In genomic region chr3:181695661-181696491, GRCh38 we compare ENCODE assay signal across 9 cellular contexts. TPM values are rescaled to one million over a fixed set of nuclear protein-coding genes. Genes with fewer than 3 reads are reported as not detected.
DNase-seq lines count a peak whose midpoint lies in the region; ATAC-seq and TF ChIP-seq lines count a peak whose summit lies in the region.
"Had no signal": no experiment of that assay in that cellular context is flagged by ENCODE, and none has a peak within 500 bp of the region (broad histone marks: within the 10 kb centered on the region; RNA-seq: fewer than 3 reads in every experiment).

No MANE protein-coding gene starts in this region.

- H3K4me1 ChIP-seq in RWPE2 (ENCODE audit: insufficient read depth, poor library complexity, severe bottlenecking) (peaks cover 4% of the 10 kb centered on the region), gastroesophageal sphincter (peaks cover 0 to 26% (median 13%) of the 10 kb centered on the region in 3 donors)

- peak; percentile 35; the same call in 2 of the 3 replicates for ATAC-seq in RWPE2 (ENCODE audit: low read depth)
- ATAC-seq in gastroesophageal sphincter = peak; percentile 46
- no peak for ATAC-seq in HG03342 (IDR thresholded peaks at IDR 0.05; ENCODE audit: unreplicated experiment)

- H3K27ac ChIP-seq in RWPE2 (ENCODE audit: poor library complexity, severe bottlenecking) (no peak overlapping the region), gastroesophageal sphincter (peak overlapping the region in 3 of 4 donors; percentile 20 to 63 (median 36))
- H3K27ac ChIP-seq: body of pancreas had no signal

- H3K4me3 ChIP-seq in AG10803 (ENCODE audit: low read length) (peak overlapping the region; percentile 17), RWPE2 (ENCODE audit: severe bottlenecking) (peak overlapping the region; percentile 7), gastroesophageal sphincter (peak overlapping the region; percentile 9 to 46)
- H3K4me3 ChIP-seq: body of pancreas had no signal

- no peak for TF ChIP-seq POLR2A in gastroesophageal sphincter (IDR thresholded peaks at IDR 0.05)

- 3 to 9% methylated on average over 9 to 17 of the region's 65 CpGs for WGBS in gastroesophageal sphincter (ENCODE audit: low coverage in 1 of 2), 2 donors

- TF ChIP-seq CTCF in AG10803 (conservative IDR thresholded peaks at IDR 0.05; ENCODE audit: low read length) (no peak), RWPE2 (IDR thresholded peaks at IDR 0.05; ENCODE audit: poor library complexity, severe bottlenecking) (peak; percentile 4), gastroesophageal sphincter (IDR thresholded peaks at IDR 0.05) (no peak)

- peaks cover 6% of the 10 kb centered on the region for H3K27me3 ChIP-seq in RWPE2 (ENCODE audit: insufficient read depth, poor library complexity, severe bottlenecking)
- H3K27me3 ChIP-seq in gastroesophageal sphincter = peaks cover 67% of the 10 kb centered on the region

- DNase-seq in AG10803 (ENCODE audit: low read depth) (no peak), RWPE2 (ENCODE audit: low spot score) (no peak), nucleus accumbens (lab: John Stamatoyannopoulos, UW) (peak in 39 of 56 donors; percentile 16 to 84 (median 60)), GF-D8 (lab: John Stamatoyannopoulos, UW) (no peak), MV-4-11 (lab: John Stamatoyannopoulos, UW) (no peak), NCI-H128 (lab: John Stamatoyannopoulos, UW; ENCODE audit: unreplicated experiment) (no peak)

- H3K9me3 ChIP-seq in RWPE2 (ENCODE audit: severe bottlenecking) = no peaks in the 10 kb centered on the region
- H3K9me3 ChIP-seq in gastroesophageal sphincter = no peaks in the 10 kb centered on the region
- H3K9me3 ChIP-seq: body of pancreas had no signal

- no peak for TF ChIP-seq EP300 in gastroesophageal sphincter (IDR thresholded peaks at IDR 0.05)

- no peaks in the 10 kb centered on the region for H3K36me3 ChIP-seq in RWPE2 (ENCODE audit: low read depth)
- no peaks in the 10 kb centered on the region for H3K36me3 ChIP-seq in gastroesophageal sphincter

RNA-seq across cellular contexts. Expression of gene SOX2, which starts 15.8 kb away (rescaled TPM):
- total RNA-seq in gastroesophageal sphincter = 1 to 10 TPM; 3.1 to 9.9 (median 5.7) TPM

Comparison
In these comparisons a context has a peak if more than half of its experiments do, and no peak if none do; other contexts are left out.
1. DNase-seq: peak in nucleus accumbens (39 of 56); none in AG10803 (single experiment), RWPE2 (single experiment), GF-D8 (single experiment), MV-4-11 (single experiment) and NCI-H128 (single experiment).
2. Peak in every context shown above with its lines, with median percentiles within 50 percentile points of each other: H3K4me3 ChIP-seq.